ENCODE assay signal across 17 cellular contexts in the genomic region with DNA sequence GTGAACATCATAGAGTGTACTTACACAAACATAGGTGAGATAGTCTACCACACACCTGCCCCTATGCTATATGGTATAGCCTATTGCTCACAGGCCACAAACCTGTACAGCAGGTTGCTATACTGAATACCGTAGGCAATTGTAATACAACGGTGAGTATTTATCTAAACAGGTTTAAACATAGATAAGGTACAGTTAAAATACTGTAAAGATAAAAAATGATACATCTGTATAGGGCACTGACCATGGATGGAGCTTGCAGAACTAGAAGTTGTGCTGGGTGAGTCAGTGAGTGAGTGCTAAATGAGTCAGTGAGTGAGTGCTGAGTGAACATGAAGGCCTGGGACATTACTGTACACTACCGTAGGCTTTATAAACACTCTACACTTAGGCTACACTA.
A peak's percentile ranks its signal among the peaks of the same experiment; 100 is the strongest.
DNase-seq lines count a peak whose midpoint lies in the region; FAIRE-seq and TF ChIP-seq lines count a peak whose summit lies in the region.
"Had no signal": no experiment of that assay in that cellular context is flagged by ENCODE, and none has a peak within 500 bp of the region (broad histone marks: within the 10 kb centered on the region; RNA-seq: fewer than 3 reads in every experiment).

No MANE protein-coding gene starts in this region.

- H3K27ac ChIP-seq in astrocyte (ENCODE audit: low read depth, low read length) = no peak overlapping the region
- H3K27ac ChIP-seq: neutrophil, PC-9 had no signal

- H4K20me1 ChIP-seq in astrocyte (ENCODE audit: insufficient read depth, low read length) = no peaks in the 10 kb centered on the region

- H3K36me3 Mint-ChIP-seq in astrocyte (ENCODE audit: low read depth, unreplicated experiment) = no peaks in the 10 kb centered on the region

- peaks cover 8% of the 10 kb centered on the region for H3K27me3 Mint-ChIP-seq in astrocyte (ENCODE audit: low read depth, unreplicated experiment)

- H3K27ac Mint-ChIP-seq in astrocyte (ENCODE audit: unreplicated experiment) = no peak overlapping the region
- H3K27ac Mint-ChIP-seq: activated CD4-positive, alpha-beta T cell treated with anti-CD3 and anti-CD28 coated beads, Interleukin-2, amount 10 ng/mL, durations not matched to agents 24 days and 14 days had no signal

- TF ChIP-seq CTCF in astrocyte (IDR thresholded peaks at IDR 0.05; ENCODE audit: insufficient read depth, low read depth, low read length) (no peak), fibroblast of the aortic adventitia (IDR thresholded peaks at IDR 0.05; ENCODE audit: insufficient read depth, low read length) (no peak)

- no peaks in the 10 kb centered on the region for H3K4me1 ChIP-seq in astrocyte (ENCODE audit: insufficient read depth, low read length)

- H3K36me3 ChIP-seq in astrocyte (ENCODE audit: insufficient read depth, low read length) = no peaks in the 10 kb centered on the region
- H3K36me3 ChIP-seq: neutrophil had no signal

- no peak overlapping the region for H3K4me3 Mint-ChIP-seq in astrocyte (ENCODE audit: unreplicated experiment)
- H3K4me3 Mint-ChIP-seq: activated CD4-positive, alpha-beta T cell treated with anti-CD3 and anti-CD28 coated beads, Interleukin-2, amount 10 ng/mL, durations not matched to agents 24 days and 14 days had no signal

- H2AFZ ChIP-seq in astrocyte (ENCODE audit: low read depth, low read length) = no peak overlapping the region
- H2AFZ ChIP-seq: PC-9 had no signal

- peaks cover 3% of the 10 kb centered on the region for H3K9me3 ChIP-seq in astrocyte (ENCODE audit: insufficient read depth, low read depth, low read length)
- H3K9me3 ChIP-seq: neutrophil had no signal

- H3K9me3 Mint-ChIP-seq in astrocyte (ENCODE audit: unreplicated experiment) = peaks cover 2% of the 10 kb centered on the region
- H3K9me3 Mint-ChIP-seq: activated CD4-positive, alpha-beta T cell treated with anti-CD3 and anti-CD28 coated beads, Interleukin-2, amount 10 ng/mL, durations not matched to agents 24 days and 14 days had no signal

- DNase-seq in SIG-M5 treated with dmso at 0.1 percent for 504 hours (lab: John Stamatoyannopoulos, UW; ENCODE audit: unreplicated experiment) (peak; percentile 31), SIG-M5 (lab: John Stamatoyannopoulos, UW) (no peak), astrocyte (ENCODE audit: low read depth) (peak; percentile 83), fibroblast of the aortic adventitia (ENCODE audit: low read depth) (peak; percentile 63), stromal cell of bone marrow (ENCODE audit: low read depth) (peak; percentile 73), NCI-H2196 treated with DMSO at 0.1 percent for 48 hours (lab: John Stamatoyannopoulos, UW; ENCODE audit: unreplicated experiment) (no peak), NCI-H1092 (lab: John Stamatoyannopoulos, UW) (no peak), NOMO-1 (lab: John Stamatoyannopoulos, UW; ENCODE audit: unreplicated experiment in 2 of 2) (no peak)
- DNase-seq: 8988T; activated CD4-positive, alpha-beta T cell treated with anti-CD3 and anti-CD28 coated beads, Interleukin-2, amount 10 ng/mL, durations not matched to agents 24 days and 14 days; NCI-H1417; NCI-H446; substantia nigra had no signal

- H3K9ac ChIP-seq in astrocyte (ENCODE audit: low read length) = no peak overlapping the region

- no peak overlapping the region for H3K4me2 ChIP-seq in astrocyte (ENCODE audit: low read length)
- H3K4me2 ChIP-seq: PC-9, smooth muscle cell had no signal

- H3K79me2 ChIP-seq in astrocyte (ENCODE audit: insufficient read depth, low read length) = no peaks in the 10 kb centered on the region

- no peak overlapping the region for H3K4me3 ChIP-seq in astrocyte (ENCODE audit: insufficient read depth, low read depth, low read length)
- no peak overlapping the region for H3K4me3 ChIP-seq in fibroblast of the aortic adventitia (ENCODE audit: low read depth, low read length)
- H3K4me3 ChIP-seq: PC-9, smooth muscle cell had no signal

- no peaks in the 10 kb centered on the region for H3K27me3 ChIP-seq in astrocyte (ENCODE audit: insufficient read depth, low read length)
- H3K27me3 ChIP-seq: neutrophil had no signal

- H3K4me1 Mint-ChIP-seq in astrocyte (ENCODE audit: low read depth, unreplicated experiment) = peaks cover 4% of the 10 kb centered on the region
- H3K4me1 Mint-ChIP-seq: activated CD4-positive, alpha-beta T cell treated with anti-CD3 and anti-CD28 coated beads, Interleukin-2, amount 10 ng/mL, durations not matched to agents 24 days and 14 days had no signal

- FAIRE-seq in astrocyte (lab: Jason Lieb, UNC) = peak; percentile 75
- FAIRE-seq: D721Med had no signal

Comparison
In these comparisons a context has a peak if more than half of its experiments do, and no peak if none do; other contexts are left out.
1. DNase-seq: peak in SIG-M5 treated with dmso at 0.1 percent for 504 hours (single experiment), astrocyte (single experiment), fibroblast of the aortic adventitia (single experiment) and stromal cell of bone marrow (single experiment); none in SIG-M5 (single experiment), NCI-H2196 treated with DMSO at 0.1 percent for 48 hours (single experiment), NCI-H1092 (single experiment) and NOMO-1 (0 of 2).